8 cellular contexts compared by ENCODE assay signal in the genomic region with DNA sequence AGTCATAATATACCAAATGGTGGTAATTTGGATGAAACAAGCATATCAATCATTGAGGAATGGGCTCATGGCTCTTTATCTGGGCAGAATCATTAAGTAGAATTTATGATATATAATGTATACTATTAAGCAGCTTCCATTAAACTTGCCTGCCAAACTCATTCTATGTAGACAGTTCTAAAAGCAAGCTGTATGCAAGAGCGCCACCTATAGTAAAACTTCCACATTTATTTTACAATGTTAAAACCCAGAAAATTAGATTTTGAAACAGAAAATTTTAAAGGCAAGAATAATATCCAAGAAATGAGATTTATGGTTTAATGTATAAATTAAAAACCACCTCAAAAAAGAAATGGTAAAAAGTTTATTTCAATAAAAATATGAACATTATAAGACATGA.
DNase-seq lines count a peak whose midpoint lies in the region; ATAC-seq and TF ChIP-seq lines count a peak whose summit lies in the region.

No MANE protein-coding gene starts in this region.

- H3K4me3 ChIP-seq in adrenal gland (no peak overlapping the region), left lung (no peak overlapping the region), stomach (no peak overlapping the region)

- WGBS in adrenal gland, 4 donors: 22 to 26% (median 24%) methylated on average over 1 of the region's 1 CpG
- 7 to 17% (median 14%) methylated on average over 1 of the region's 1 CpG for WGBS in stomach, 5 donors

- ATAC-seq in left lung (peak; percentile 54), HG03354 (IDR thresholded peaks at IDR 0.05; ENCODE audit: poor library complexity, severe bottlenecking, unreplicated experiment) (no peak), GM18909 (IDR thresholded peaks at IDR 0.05; ENCODE audit: poor library complexity, unreplicated experiment) (no peak)

- peak; percentile 53 to 72 (median 60) for TF ChIP-seq CTCF in adrenal gland (IDR thresholded peaks at IDR 0.05)
- TF ChIP-seq CTCF in left lung (IDR thresholded peaks at IDR 0.05): peak; percentile 22 to 58
- peak in 2 of 7 experiments; percentile 32 to 47 for TF ChIP-seq CTCF in stomach (IDR thresholded peaks at IDR 0.05)

- H3K4me1 ChIP-seq in adrenal gland (replicated peaks in 1 of 2): peaks cover 0 to 20% of the 10 kb centered on the region in 2 donors
- no peaks in the 10 kb centered on the region for H3K4me1 ChIP-seq in left lung
- H3K4me1 ChIP-seq in stomach: no peaks in the 10 kb centered on the region

- no peaks in the 10 kb centered on the region for H3K27me3 ChIP-seq in adrenal gland
- H3K27me3 ChIP-seq in left lung: no peaks in the 10 kb centered on the region
- no peaks in the 10 kb centered on the region for H3K27me3 ChIP-seq in stomach

- DNase-seq in NCI-H2081 (lab: John Stamatoyannopoulos, UW) (peak; percentile 6 to 42), NCI-H2081 treated with DMSO at 0.1 percent for 48 hours (lab: John Stamatoyannopoulos, UW) (no peak), NAMALWA (ENCODE audit: low spot score) (peak; percentile 64), adrenal gland (peak in 1 of 7 donors; percentile 14), left lung (no peak), stomach (no peak)

- H3K27ac ChIP-seq in adrenal gland: no peak overlapping the region
- no peak overlapping the region for H3K27ac ChIP-seq in left lung
- no peak overlapping the region for H3K27ac ChIP-seq in stomach

- no peak for TF ChIP-seq EP300 in stomach (IDR thresholded peaks at IDR 0.05)

- TF ChIP-seq POLR2A in adrenal gland (IDR thresholded peaks at IDR 0.05) (no peak), stomach (IDR thresholded peaks at IDR 0.05) (no peak)

- H3K9me3 ChIP-seq in adrenal gland (replicated peaks in 1 of 3) (no peaks in the 10 kb centered on the region), left lung (no peaks in the 10 kb centered on the region), stomach (no peaks in the 10 kb centered on the region)

- no peaks in the 10 kb centered on the region for H3K36me3 ChIP-seq in adrenal gland (replicated peaks in 1 of 2)
- H3K36me3 ChIP-seq in left lung: no peaks in the 10 kb centered on the region
- no peaks in the 10 kb centered on the region for H3K36me3 ChIP-seq in stomach

- intact Hi-C loops in adrenal gland (cut with DNase I): no loop called here
- intact Hi-C loops in left lung (cut with DNase I): no loop called here
- intact Hi-C loops in stomach (cut with DNase I; ENCODE audit: low total_unique reads): no loop called here

Comparison
In these comparisons a context has a peak if more than half of its experiments do, and no peak if none do; other contexts are left out.
1. DNase-seq: peak in NCI-H2081 (2 of 2) and NAMALWA (single experiment); none in NCI-H2081 treated with DMSO at 0.1 percent for 48 hours (single experiment), left lung (0 of 2) and stomach (single experiment).